10 cellular contexts compared by ENCODE assay signal in the genomic region with DNA sequence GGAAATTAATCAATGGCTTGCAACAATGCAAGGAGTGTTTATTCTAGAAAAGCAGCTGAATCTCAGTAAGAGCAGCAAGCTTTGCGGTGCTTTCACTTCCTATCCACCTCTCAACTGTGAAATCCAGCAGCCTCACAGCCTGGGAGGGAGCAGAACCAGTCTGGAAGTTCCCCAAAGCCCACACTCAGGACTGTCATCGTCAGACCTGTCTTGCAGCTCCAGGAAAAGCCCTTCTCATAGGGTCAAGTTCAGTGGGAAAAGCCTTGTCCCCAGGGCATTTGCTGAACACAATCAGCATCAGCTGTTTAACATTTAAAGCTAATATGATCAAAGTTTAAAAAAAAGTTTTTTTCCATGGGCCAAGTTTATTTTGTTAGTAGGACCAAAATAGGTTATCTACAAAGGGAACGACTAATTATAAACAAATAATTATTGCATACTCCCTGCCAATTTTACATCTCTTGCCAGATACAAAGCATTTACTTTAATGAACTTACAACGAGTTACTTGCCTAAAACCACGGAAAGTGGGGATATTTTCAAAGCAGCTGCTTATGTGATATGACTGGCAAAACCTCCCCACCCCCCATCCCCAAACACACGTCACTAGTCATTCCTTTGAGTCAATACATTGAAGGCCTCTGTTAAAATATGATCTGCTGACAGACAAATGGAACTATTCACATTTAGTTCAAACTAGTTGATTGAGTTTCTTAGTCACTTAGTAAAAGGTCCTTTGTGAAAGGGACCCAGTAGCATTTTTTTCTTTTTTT. TPM values are rescaled to one million over a fixed set of nuclear protein-coding genes. Genes with fewer than 3 reads are reported as not detected.
DNase-seq lines count a peak whose midpoint lies in the region; ATAC-seq and TF ChIP-seq lines count a peak whose summit lies in the region.
"Had no signal": no experiment of that assay in that cellular context is flagged by ENCODE, and none has a peak within 500 bp of the region (broad histone marks: within the 10 kb centered on the region; RNA-seq: fewer than 3 reads in every experiment).

No MANE protein-coding gene starts in this region.

- H3K4me3 Mint-ChIP-seq in activated CD4-positive, alpha-beta memory T cell treated with anti-CD3 and anti-CD28 coated beads for 36 hours, result no peak overlapping the region

- H3K27ac Mint-ChIP-seq in activated CD4-positive, alpha-beta memory T cell treated with anti-CD3 and anti-CD28 coated beads for 36 hours, result no peak overlapping the region

- H3K36me3 ChIP-seq in prostate gland, result no peaks in the 10 kb centered on the region
- no peaks in the 10 kb centered on the region for H3K36me3 ChIP-seq in testis (ENCODE audit: low read depth, missing control alignments)

- H3K27me3 ChIP-seq in prostate gland (replicated peaks; ENCODE audit: insufficient read depth) (no peaks in the 10 kb centered on the region), testis (no peaks in the 10 kb centered on the region)

- TF ChIP-seq POLR2A in prostate gland (IDR thresholded peaks at IDR 0.05) (no peak), testis (IDR thresholded peaks at IDR 0.05) (no peak)

- H3K4me1 ChIP-seq in prostate gland (replicated peaks) (no peaks in the 10 kb centered on the region), testis (peaks cover 5% of the 10 kb centered on the region)

- no peak overlapping the region for H3K4me3 ChIP-seq in prostate gland
- H3K4me3 ChIP-seq in testis, result no peak overlapping the region

- H3K4me1 Mint-ChIP-seq in activated CD4-positive, alpha-beta memory T cell treated with anti-CD3 and anti-CD28 coated beads for 36 hours (ENCODE audit: low read depth), result no peaks in the 10 kb centered on the region

- ATAC-seq in GM18909 (IDR thresholded peaks at IDR 0.05; ENCODE audit: poor library complexity, unreplicated experiment) (peak; percentile 73), HG02642 (IDR thresholded peaks at IDR 0.05; ENCODE audit: poor library complexity, unreplicated experiment) (peak; percentile 80)

- WGBS in prostate gland, result 20% methylated on average over 6 of the region's 6 CpGs
- WGBS in testis, 2 donors, result 43 to 52% methylated on average over 6 of the region's 6 CpGs

- peaks cover 8% of the 10 kb centered on the region for H3K9me3 Mint-ChIP-seq in activated CD4-positive, alpha-beta memory T cell treated with anti-CD3 and anti-CD28 coated beads for 36 hours

- H3K27ac ChIP-seq in prostate gland (no peak overlapping the region), testis (no peak overlapping the region)

- H3K9me3 ChIP-seq in prostate gland, result no peaks in the 10 kb centered on the region
- no peaks in the 10 kb centered on the region for H3K9me3 ChIP-seq in testis

- intact Hi-C loops in activated CD4-positive, alpha-beta memory T cell treated with anti-CD3 and anti-CD28 coated beads for 36 hours (cut with micrococcal nuclease), result no loop called here
- intact Hi-C loops in prostate gland (cut with DNase I) (no loop called here), testis (cut with DNase I; ENCODE audit: low total_unique reads) (no loop called here)

- CTCF ChIA-PET in activated CD4-positive, alpha-beta memory T cell treated with anti-CD3 and anti-CD28 coated beads for 36 hours (lab: Charles Lee), result interaction anchor here (0.8 to 1.6 kb wide), 6 partner anchors 10 to 52 kb away, joined by 3 to 6 read pairs (median 4); no protein-coding TSS in a partner anchor

- DNase-seq in NAMALWA (ENCODE audit: low spot score), result peak; percentile 5
- peak; percentile 38 for DNase-seq in medulla oblongata (ENCODE audit: extremely low spot score)
- no peak for DNase-seq in activated CD4-positive, alpha-beta memory T cell treated with anti-CD3 and anti-CD28 coated beads for 36 hours
- no peak for DNase-seq in prostate gland (ENCODE audit: low spot score)
- no peak for DNase-seq in testis
- DNase-seq in amniotic stem cell (lab: John Stamatoyannopoulos, UW), result no peak
- DNase-seq: midbrain; stimulated activated CD4-positive, alpha-beta T cell treated with anti-CD3 and anti-CD28 coated beads, Interleukin-2, amount 100 ng/mL, for 24 hours had no signal

- POLR2A ChIA-PET in activated CD4-positive, alpha-beta memory T cell treated with anti-CD3 and anti-CD28 coated beads for 36 hours (lab: Charles Lee), result no interaction called here

- H3K27me3 Mint-ChIP-seq in activated CD4-positive, alpha-beta memory T cell treated with anti-CD3 and anti-CD28 coated beads for 36 hours, result peaks cover 31% of the 10 kb centered on the region

- no peak for TF ChIP-seq CTCF in prostate gland (IDR thresholded peaks at IDR 0.05)
- no peak for TF ChIP-seq CTCF in testis (IDR thresholded peaks at IDR 0.05)

- H3K36me3 Mint-ChIP-seq in activated CD4-positive, alpha-beta memory T cell treated with anti-CD3 and anti-CD28 coated beads for 36 hours, result no peaks in the 10 kb centered on the region

RNA-seq across cellular contexts. Expression of a gene that starts 36.8 kb away (rescaled TPM):
- total RNA-seq in activated CD4-positive, alpha-beta memory T cell treated with anti-CD3 and anti-CD28 coated beads for 36 hours, result under 1 TPM; 0.17 to 0.40 TPM
- total RNA-seq in prostate gland (10 to 100 TPM; 12.3 to 18.7 TPM), testis (1 to 10 TPM; 5.3 to 7.5 TPM)
- polyA plus RNA-seq in testis (ENCODE audit: insufficient read depth, low read depth, low replicate concordance), result 3.0 TPM

Comparison
In these comparisons a context has a peak if more than half of its experiments do, and no peak if none do; other contexts are left out.
1. DNase-seq: peak in NAMALWA (single experiment) and medulla oblongata (single experiment); none in activated CD4-positive, alpha-beta memory T cell treated with anti-CD3 and anti-CD28 coated beads for 36 hours (single experiment), prostate gland (single experiment), testis (single experiment) and amniotic stem cell (single experiment).
2. RNA of a gene that starts 36.8 kb away (total RNA-seq): 12.3 to 18.7 TPM in prostate gland and 5.3 to 7.5 TPM in testis; 0.17 to 0.40 TPM in activated CD4-positive, alpha-beta memory T cell treated with anti-CD3 and anti-CD28 coated beads for 36 hours; every median in the first group is over 4 times any median in the second.